ENCODE assay signal across 18 cellular contexts in the genomic region with DNA sequence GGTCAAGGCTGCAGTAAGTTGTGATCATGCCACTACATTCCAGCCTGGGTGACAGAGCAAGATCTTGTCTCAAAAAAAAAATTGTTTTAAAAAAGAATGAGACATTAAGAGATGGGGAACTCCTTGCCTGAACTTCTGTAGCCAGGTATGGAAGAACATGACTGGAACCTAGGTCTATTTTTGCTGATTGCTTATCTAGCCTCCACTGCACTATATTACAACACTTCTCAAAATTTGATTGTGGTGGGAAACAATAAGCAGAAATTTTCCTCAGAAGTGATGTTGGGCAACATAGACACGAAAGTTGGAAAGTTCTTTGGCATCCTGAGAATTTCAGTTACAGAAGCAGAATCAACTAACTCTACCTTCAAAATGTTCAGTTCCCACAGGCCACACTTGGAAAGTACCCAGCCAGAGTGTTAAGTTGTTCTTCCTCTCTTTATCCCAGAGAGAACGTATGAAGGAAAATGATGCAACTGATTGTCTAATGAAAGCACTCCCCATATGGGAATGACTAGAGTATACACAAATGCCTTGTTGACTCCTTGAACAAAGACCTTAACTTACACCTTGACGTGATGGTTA. TPM values are rescaled to one million over a fixed set of nuclear protein-coding genes. Genes with fewer than 3 reads are reported as not detected.
DNase-seq lines count a peak whose midpoint lies in the region; ATAC-seq, FAIRE-seq and TF ChIP-seq lines count a peak whose summit lies in the region.
"Had no signal": no experiment of that assay in that cellular context is flagged by ENCODE, and none has a peak within 500 bp of the region (broad histone marks: within the 10 kb centered on the region; RNA-seq: fewer than 3 reads in every experiment).

No MANE protein-coding gene starts in this region.

- no peak overlapping the region for H3K4me3 ChIP-seq in fibroblast of villous mesenchyme (ENCODE audit: low read depth, low read length)
- H3K4me3 ChIP-seq: BLaER1 treated with 17β-estradiol and CSF1 and Interleukin-3, amounts not matched to agents 10 nM and 100 nM had no signal

- H3K9me3 Mint-ChIP-seq in chondrocyte (ENCODE audit: low read depth): no peaks in the 10 kb centered on the region
- H3K9me3 Mint-ChIP-seq: H9 had no signal

- H3K4me3 Mint-ChIP-seq in chondrocyte (ENCODE audit: unreplicated experiment): no peak overlapping the region
- H3K4me3 Mint-ChIP-seq: H9 had no signal

- no peak for TF ChIP-seq POLR2A in GM12892 (IDR thresholded peaks at IDR 0.05; ENCODE audit: low read depth, low read length)

- ATAC-seq in sciatic nerve: peak; percentile 57

- peaks cover 55% of the 10 kb centered on the region for H3K4me1 Mint-ChIP-seq in chondrocyte (ENCODE audit: low read depth)

- intact Hi-C loops in sciatic nerve (cut with DNase I): loop anchor here (10.0 kb wide), 1 partner anchor 305 kb away; no protein-coding TSS in a partner anchor

- H3K27me3 Mint-ChIP-seq in chondrocyte (ENCODE audit: low read depth): no peaks in the 10 kb centered on the region

- no peak for DNase-seq in GM12892 (ENCODE audit: insufficient read length)
- DNase-seq in chondrocyte (ENCODE audit: low spot score): no peak
- peak; percentile 64 for DNase-seq in fibroblast of villous mesenchyme (ENCODE audit: low read depth)
- no peak for DNase-seq in sciatic nerve (ENCODE audit: low spot score)
- DNase-seq in occipital lobe (lab: John Stamatoyannopoulos, UW): no peak
- no peak for DNase-seq in NCI-H1694 treated with DMSO at 0.1 percent for 48 hours (lab: John Stamatoyannopoulos, UW)
- DNase-seq in NAMALWA (ENCODE audit: low spot score): no peak
- no peak for DNase-seq in GM19240 (ENCODE audit: insufficient read length, low spot score)
- DNase-seq: ACHN, DMS153, H9, Karpas-422, NCI-H1417, NCI-H2029 treated with DMSO at 0.1 percent for 48 hours, NCI-H510A treated with DMSO at 0.1 percent for 48 hours, SHP77 had no signal

- H3K36me3 Mint-ChIP-seq in chondrocyte (ENCODE audit: low read depth): no peaks in the 10 kb centered on the region

- no peak for TF ChIP-seq CTCF in chondrocyte (IDR thresholded peaks at IDR 0.05)
- no peak for TF ChIP-seq CTCF in fibroblast of villous mesenchyme (IDR thresholded peaks at IDR 0.05; ENCODE audit: insufficient read depth, low read depth, low read length)

- FAIRE-seq in GM12892 (lab: Jason Lieb, UNC): peak; percentile 9
- FAIRE-seq: RCC 7860 had no signal

- H3K27ac Mint-ChIP-seq in chondrocyte (ENCODE audit: unreplicated experiment): peak overlapping the region; percentile 75
- H3K27ac Mint-ChIP-seq: H9 had no signal

RNA-seq across cellular contexts. Expression of gene LUZP4, which starts 50.0 kb away (rescaled TPM):
- polyA plus RNA-seq in GM12892 (2012; ENCODE audit: missing spikeins): not detected
- total RNA-seq in chondrocyte (not detected in 3 replicates), fibroblast of villous mesenchyme (not detected in 2 replicates), sciatic nerve (not detected), occipital lobe (not detected)
- total RNA-seq: H9 had no signal
